18 cellular contexts compared by ENCODE assay signal in the genomic region with DNA sequence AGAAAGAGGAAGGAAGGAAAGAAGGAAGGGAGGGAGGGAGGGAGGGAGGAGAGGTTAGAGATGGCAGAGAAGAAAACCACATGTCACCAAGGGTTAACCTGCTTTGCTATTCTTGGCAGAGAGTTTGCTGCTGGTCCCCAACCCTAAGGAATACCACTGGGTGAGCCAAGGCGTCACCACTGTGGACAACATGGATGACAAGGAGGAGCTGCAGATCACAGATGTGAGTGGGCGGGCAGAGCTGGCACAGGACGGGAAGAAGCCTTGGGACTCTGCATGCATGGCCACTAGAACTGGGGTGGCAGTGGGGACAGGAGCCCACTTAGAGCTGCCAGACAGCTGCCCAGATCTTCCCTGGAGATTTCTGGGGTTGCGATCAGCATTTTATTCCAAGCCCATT. TPM values are rescaled to one million over a fixed set of nuclear protein-coding genes. Genes with fewer than 3 reads are reported as not detected.
A peak's percentile ranks its signal among the peaks of the same experiment; 100 is the strongest.
DNase-seq lines count a peak whose midpoint lies in the region; ATAC-seq and TF ChIP-seq lines count a peak whose summit lies in the region.
"Had no signal": no experiment of that assay in that cellular context is flagged by ENCODE, and none has a peak within 500 bp of the region (broad histone marks: within the 10 kb centered on the region; RNA-seq: fewer than 3 reads in every experiment).

No MANE protein-coding gene starts in this region.

- intact Hi-C loops in upper lobe of right lung (cut with DNase I) = no loop called here

- no peak overlapping the region for H3K9ac ChIP-seq in endodermal cell (ENCODE audit: extremely low read depth, low read length, poor library complexity, severe bottlenecking)
- H3K9ac ChIP-seq: GM23248 had no signal

- H3K36me3 ChIP-seq in endodermal cell (ENCODE audit: control insufficient read depth, insufficient read depth, low read length) (no peaks in the 10 kb centered on the region), upper lobe of right lung (no peaks in the 10 kb centered on the region)

- H3K27ac ChIP-seq in endodermal cell (ENCODE audit: low read depth, low read length) (no peak overlapping the region), upper lobe of right lung (no peak overlapping the region)
- H3K27ac ChIP-seq: GM23248, SK-N-MC had no signal

- H3K4me1 ChIP-seq in endodermal cell (ENCODE audit: control insufficient read depth, insufficient read depth, low read length) (no peaks in the 10 kb centered on the region), upper lobe of right lung (no peaks in the 10 kb centered on the region)

- H3K27me3 ChIP-seq in endodermal cell (ENCODE audit: control insufficient read depth, insufficient read depth, low read length, poor library complexity, severe bottlenecking) = no peaks in the 10 kb centered on the region
- no peaks in the 10 kb centered on the region for H3K27me3 ChIP-seq in upper lobe of right lung

- no peaks in the 10 kb centered on the region for H3K4me1 Mint-ChIP-seq in activated naive CD8-positive, alpha-beta T cell treated with anti-CD3 and anti-CD28 coated beads, Interleukin-2, amount 50 U/mL, for 24 hours
- H3K4me1 Mint-ChIP-seq in activated naive CD8-positive, alpha-beta T cell treated with anti-CD3 and anti-CD28 coated beads for 36 hours = no peaks in the 10 kb centered on the region
- peaks cover 3% of the 10 kb centered on the region for H3K4me1 Mint-ChIP-seq in endodermal cell

- 89 to 90% methylated on average over 4 of the region's 4 CpGs for WGBS in endodermal cell (ENCODE audit: insufficient coverage in 1 of 2, insufficient read length in 1 of 2), 2 experiments

- H3K27me3 Mint-ChIP-seq in activated naive CD8-positive, alpha-beta T cell treated with anti-CD3 and anti-CD28 coated beads, Interleukin-2, amount 50 U/mL, for 24 hours = no peaks in the 10 kb centered on the region
- no peaks in the 10 kb centered on the region for H3K27me3 Mint-ChIP-seq in activated naive CD8-positive, alpha-beta T cell treated with anti-CD3 and anti-CD28 coated beads for 36 hours
- H3K27me3 Mint-ChIP-seq in endodermal cell (ENCODE audit: insufficient read depth) = no peaks in the 10 kb centered on the region

- no peaks in the 10 kb centered on the region for H3K9me3 Mint-ChIP-seq in activated naive CD8-positive, alpha-beta T cell treated with anti-CD3 and anti-CD28 coated beads, Interleukin-2, amount 50 U/mL, for 24 hours
- H3K9me3 Mint-ChIP-seq in activated naive CD8-positive, alpha-beta T cell treated with anti-CD3 and anti-CD28 coated beads for 36 hours = no peaks in the 10 kb centered on the region
- H3K9me3 Mint-ChIP-seq in endodermal cell = no peaks in the 10 kb centered on the region

- H3K4me3 ChIP-seq in endodermal cell (ENCODE audit: low read length) = no peak overlapping the region
- no peak overlapping the region for H3K4me3 ChIP-seq in upper lobe of right lung
- H3K4me3 ChIP-seq: GM23248, SK-N-MC had no signal

- H3K36me3 Mint-ChIP-seq in activated naive CD8-positive, alpha-beta T cell treated with anti-CD3 and anti-CD28 coated beads, Interleukin-2, amount 50 U/mL, for 24 hours (ENCODE audit: low read depth) = no peaks in the 10 kb centered on the region
- no peaks in the 10 kb centered on the region for H3K36me3 Mint-ChIP-seq in activated naive CD8-positive, alpha-beta T cell treated with anti-CD3 and anti-CD28 coated beads for 36 hours
- H3K36me3 Mint-ChIP-seq in endodermal cell (ENCODE audit: low read depth) = no peaks in the 10 kb centered on the region

- H3K4me3 Mint-ChIP-seq in activated naive CD8-positive, alpha-beta T cell treated with anti-CD3 and anti-CD28 coated beads, Interleukin-2, amount 50 U/mL, for 24 hours = no peak overlapping the region
- no peak overlapping the region for H3K4me3 Mint-ChIP-seq in activated naive CD8-positive, alpha-beta T cell treated with anti-CD3 and anti-CD28 coated beads for 36 hours
- no peak overlapping the region for H3K4me3 Mint-ChIP-seq in endodermal cell

- no peak overlapping the region for H3K27ac Mint-ChIP-seq in activated naive CD8-positive, alpha-beta T cell treated with anti-CD3 and anti-CD28 coated beads, Interleukin-2, amount 50 U/mL, for 24 hours
- no peak overlapping the region for H3K27ac Mint-ChIP-seq in activated naive CD8-positive, alpha-beta T cell treated with anti-CD3 and anti-CD28 coated beads for 36 hours
- no peak overlapping the region for H3K27ac Mint-ChIP-seq in endodermal cell

- no peaks in the 10 kb centered on the region for H3K9me3 ChIP-seq in endodermal cell (ENCODE audit: control insufficient read depth, low read length)
- no peaks in the 10 kb centered on the region for H3K9me3 ChIP-seq in upper lobe of right lung

- DNase-seq in activated naive CD8-positive, alpha-beta T cell treated with anti-CD3 and anti-CD28 coated beads, Interleukin-2, amount 50 U/mL, for 24 hours = no peak
- no peak for DNase-seq in activated naive CD8-positive, alpha-beta T cell treated with anti-CD3 and anti-CD28 coated beads for 36 hours
- peak; percentile 41 for DNase-seq in NOMO-1 treated with DMSO at 0.1 percent for 48 hours (lab: John Stamatoyannopoulos, UW; ENCODE audit: unreplicated experiment)
- DNase-seq in endodermal cell = peak; percentile 37
- no peak for DNase-seq in upper lobe of right lung
- no peak for DNase-seq in effector CD8-positive, alpha-beta T cell (lab: John Stamatoyannopoulos, UW)
- no peak for DNase-seq in NCI-H187 (lab: John Stamatoyannopoulos, UW)
- DNase-seq: C1 segment of cervical spinal cord, DMS153, GM23248, HCEC 1CT, NCI-H1092 treated with DMSO at 0.1 percent for 48 hours, NCI-H510A treated with DMSO at 0.1 percent for 48 hours, NCI-H82 had no signal

- no peak for TF ChIP-seq CTCF in endodermal cell (conservative IDR thresholded peaks at IDR 0.05)
- no peak for TF ChIP-seq CTCF in upper lobe of right lung (IDR thresholded peaks at IDR 0.05)

- ATAC-seq in activated naive CD8-positive, alpha-beta T cell treated with anti-CD3 and anti-CD28 coated beads, Interleukin-2, amount 50 U/mL, for 24 hours = peak; percentile 33
- ATAC-seq in upper lobe of right lung (peak; percentile 59), HG03095 (IDR thresholded peaks at IDR 0.05; ENCODE audit: unreplicated experiment) (no peak)

RNA-seq across cellular contexts. Expression of a gene that starts 17.2 kb away (rescaled TPM):
- not detected for total RNA-seq in activated naive CD8-positive, alpha-beta T cell treated with anti-CD3 and anti-CD28 coated beads for 36 hours
- total RNA-seq in endodermal cell (not detected), upper lobe of right lung (not detected)
- polyA plus RNA-seq in endodermal cell (2013, experiment 1 of 2) = not detected
- polyA plus RNA-seq in endodermal cell (2013, experiment 2 of 2) = not detected
- total RNA-seq: GM23248, OCI-LY7 had no signal
- polyA plus RNA-seq: GM23248 had no signal

RNA-seq across cellular contexts. Expression of a gene that starts 47.5 kb away (rescaled TPM):
- not detected for total RNA-seq in activated naive CD8-positive, alpha-beta T cell treated with anti-CD3 and anti-CD28 coated beads for 36 hours
- total RNA-seq in endodermal cell (not detected), upper lobe of right lung (0.29 TPM)
- polyA plus RNA-seq in endodermal cell (2013, experiment 1 of 2) = not detected
- not detected for polyA plus RNA-seq in endodermal cell (2013, experiment 2 of 2)
- total RNA-seq: A172, GM23248, OCI-LY7 had no signal
- polyA plus RNA-seq: GM23248 had no signal

Comparison
In these comparisons a context has a peak if more than half of its experiments do, and no peak if none do; other contexts are left out.
1. DNase-seq: peak in NOMO-1 treated with DMSO at 0.1 percent for 48 hours (single experiment) and endodermal cell (single experiment); none in activated naive CD8-positive, alpha-beta T cell treated with anti-CD3 and anti-CD28 coated beads, Interleukin-2, amount 50 U/mL, for 24 hours (single experiment), activated naive CD8-positive, alpha-beta T cell treated with anti-CD3 and anti-CD28 coated beads for 36 hours (single experiment), upper lobe of right lung (single experiment), effector CD8-positive, alpha-beta T cell (single experiment) and NCI-H187 (0 of 2).